Comparison of ENCODE assay signal across 1 cellular context in genomic region chr17:36977066-36977465, GRCh38.
TF ChIP-seq lines count a peak whose summit lies in the region.

No MANE protein-coding gene starts in this region.

TF ChIP-seq in GM23338, 12 proteins besides CTCF, POLR2A, EP300 and RAD21 (continued from another document):
- TF ChIP-seq REST (IDR thresholded peaks at IDR 0.05; ENCODE audit: unreplicated experiment) (no peak), ZNF462 (CRISPR knock-in tag; IDR thresholded peaks at IDR 0.05) (no peak)
